9 cellular contexts compared by ENCODE assay signal in the genomic region with DNA sequence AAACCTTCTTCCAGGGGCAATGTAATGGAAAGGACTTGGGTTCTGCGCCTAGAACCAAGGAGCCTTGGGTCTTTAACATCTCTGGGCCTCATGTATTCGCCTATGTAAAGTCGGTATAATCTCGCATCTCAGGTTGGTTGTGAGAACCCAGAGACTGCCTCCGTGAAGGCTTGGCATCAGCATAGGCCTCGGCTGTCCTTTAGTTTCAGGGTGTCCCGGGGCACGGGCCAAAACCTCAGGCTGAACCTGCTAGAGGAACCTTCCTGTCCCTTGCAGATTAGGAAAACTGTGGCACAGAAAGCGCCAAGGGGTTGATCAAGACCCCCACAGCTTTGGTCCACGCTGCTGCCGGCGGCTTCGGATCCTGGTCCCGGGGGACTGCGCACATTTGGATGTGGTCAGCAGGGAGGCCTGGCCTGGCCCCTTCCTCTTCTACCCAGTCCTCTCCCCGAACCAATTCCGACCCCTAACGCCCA. TPM values are rescaled to one million over a fixed set of nuclear protein-coding genes. Genes with fewer than 3 reads are reported as not detected.
DNase-seq lines count a peak whose midpoint lies in the region; ATAC-seq and TF ChIP-seq lines count a peak whose summit lies in the region.
"Had no signal": no experiment of that assay in that cellular context is flagged by ENCODE, and none has a peak within 500 bp of the region (broad histone marks: within the 10 kb centered on the region; RNA-seq: fewer than 3 reads in every experiment).

No MANE protein-coding gene starts in this region.

- H3K36me3 ChIP-seq in GM23248 (ENCODE audit: low read depth) (no peaks in the 10 kb centered on the region), WERI-Rb-1 (peaks cover 18% of the 10 kb centered on the region), gastroesophageal sphincter (peaks cover 0 to 12% of the 10 kb centered on the region in 2 donors)

- in situ Hi-C loops in GM23248 (cut with MboI) = no loop called here

- peaks cover 7% of the 10 kb centered on the region in 2 donors for H3K36me3 Mint-ChIP-seq in activated naive CD4-positive, alpha-beta T cell treated with anti-CD3 and anti-CD28 coated beads, Interleukin-2, amount 50 U/mL, for 72 hours

- H3K9me2 ChIP-seq in GM23248 (ENCODE audit: insufficient read depth) = no peaks in the 10 kb centered on the region

- H3K27me3 ChIP-seq in GM23248 (replicated peaks; ENCODE audit: insufficient read depth) = no peaks in the 10 kb centered on the region
- no peaks in the 10 kb centered on the region for H3K27me3 ChIP-seq in WERI-Rb-1 (ENCODE audit: insufficient read depth, low read depth, severe bottlenecking)
- H3K27me3 ChIP-seq in gastroesophageal sphincter = no peaks in the 10 kb centered on the region

- TF ChIP-seq POLR2A in gastroesophageal sphincter (IDR thresholded peaks at IDR 0.05) = no peak

- TF ChIP-seq EP300 in gastroesophageal sphincter (IDR thresholded peaks at IDR 0.05) = no peak

- no peaks in the 10 kb centered on the region for H4K20me1 ChIP-seq in GM23248 (ENCODE audit: insufficient read depth)

- peak overlapping the region; percentile 79 for H3K9ac ChIP-seq in GM23248

- H3K9me3 ChIP-seq in GM23248 (ENCODE audit: low read depth) = no peaks in the 10 kb centered on the region
- no peaks in the 10 kb centered on the region for H3K9me3 ChIP-seq in WERI-Rb-1 (ENCODE audit: severe bottlenecking)
- no peaks in the 10 kb centered on the region for H3K9me3 ChIP-seq in gastroesophageal sphincter
- H3K9me3 ChIP-seq: mucosa of descending colon had no signal

- peak overlapping the region; percentile 91 for H2AFZ ChIP-seq in GM23248

- H3F3A ChIP-seq in GM23248 (ENCODE audit: insufficient read depth) = peaks cover 25% of the 10 kb centered on the region

- H3K27ac ChIP-seq in GM23248 (peak overlapping the region; percentile 63), WERI-Rb-1 (peak overlapping the region; percentile 74), gastroesophageal sphincter (peak overlapping the region; percentile 24 to 83 (median 82))

- peaks cover 41% of the 10 kb centered on the region for H3K79me2 ChIP-seq in GM23248 (ENCODE audit: insufficient read depth)

- 65% methylated on average over 18 of the region's 18 CpGs for WGBS in GM23248 (ENCODE audit: low coverage in 1 of 2, low lambda C conversion rate in 2 of 2, missing lambda C conversion rate in 2 of 2), 2 experiments
- WGBS in gastroesophageal sphincter (ENCODE audit: low coverage in 1 of 2), 2 donors = 96 to 100% methylated on average over 1 to 5 of the region's 18 CpGs

- TF ChIP-seq CTCF in WERI-Rb-1 (IDR thresholded peaks at IDR 0.05; ENCODE audit: low read depth, low read length) (no peak), gastroesophageal sphincter (IDR thresholded peaks at IDR 0.05) (no peak)

- DNase-seq in GM23248 = no peak
- no peak for DNase-seq in WERI-Rb-1
- DNase-seq in skeletal muscle cell (ENCODE audit: low read depth) = no peak
- no peak for DNase-seq in NCI-H187 (lab: John Stamatoyannopoulos, UW)
- no peak for DNase-seq in activated naive CD4-positive, alpha-beta T cell treated with anti-CD3 and anti-CD28 coated beads, Interleukin-2, amount 50 U/mL, for 72 hours (ENCODE audit: low spot score in 2 of 2)
- DNase-seq in GDM1 (lab: John Stamatoyannopoulos, UW) = no peak

- no peaks in the 10 kb centered on the region for H3K9me3 Mint-ChIP-seq in activated naive CD4-positive, alpha-beta T cell treated with anti-CD3 and anti-CD28 coated beads, Interleukin-2, amount 50 U/mL, for 72 hours

- H3K4me1 ChIP-seq in GM23248 (ENCODE audit: insufficient read depth) (peaks cover 15% of the 10 kb centered on the region), gastroesophageal sphincter (peaks cover 0 to 37% (median 19%) of the 10 kb centered on the region in 3 donors)

- H3K27ac Mint-ChIP-seq in activated naive CD4-positive, alpha-beta T cell treated with anti-CD3 and anti-CD28 coated beads, Interleukin-2, amount 50 U/mL, for 72 hours = peak overlapping the region in 1 of 2 donors; percentile 89

- peak overlapping the region; percentile 85 for H3K4me2 ChIP-seq in GM23248 (ENCODE audit: unreplicated experiment)

- H3K4me3 ChIP-seq in GM23248 (peak overlapping the region; percentile 92), WERI-Rb-1 (ENCODE audit: low read depth, low read length) (no peak overlapping the region; the same call in 1 of the 2 replicates), gastroesophageal sphincter (peak overlapping the region; percentile 54 to 74), skeletal muscle cell (ENCODE audit: low read depth, low read length) (peak overlapping the region; percentile 99)

- no peak for ATAC-seq in gastroesophageal sphincter
- no peak for ATAC-seq in HG03432 (IDR thresholded peaks at IDR 0.05; ENCODE audit: unreplicated experiment)
- ATAC-seq in activated naive CD4-positive, alpha-beta T cell treated with anti-CD3 and anti-CD28 coated beads, Interleukin-2, amount 50 U/mL, for 72 hours = no peak

RNA-seq across cellular contexts. Expression of gene PHAF1, which starts 0.8 kb away (rescaled TPM):
- total RNA-seq in GM23248 (2014; rRNA removed; shearing (Covaris generic)) = 22.3 and 24.4 TPM in 2 replicates
- polyA plus RNA-seq in GM23248 (2016; fragmentation: Nextera tagmentation; extraction: Ambion mirVana) = 14.3 and 15.2 TPM in 2 replicates
- total RNA-seq in gastroesophageal sphincter = 10 to 100 TPM; 10.9 to 20.4 (median 13.3) TPM
- 10 to 100 TPM; 15.6 to 16.6 TPM for total RNA-seq in activated naive CD4-positive, alpha-beta T cell treated with anti-CD3 and anti-CD28 coated beads, Interleukin-2, amount 50 U/mL, for 72 hours

RNA-seq across cellular contexts. Expression of gene B3GNT9, which starts 41.8 kb away (rescaled TPM):
- 73.2 and 88.0 TPM in 2 replicates for total RNA-seq in GM23248 (2014; rRNA removed; shearing (Covaris generic))
- 24.3 and 24.8 TPM in 2 replicates for polyA plus RNA-seq in GM23248 (2016; fragmentation: Nextera tagmentation; extraction: Ambion mirVana)
- total RNA-seq in gastroesophageal sphincter = 10 to 100 TPM; 16.3 to 33.6 (median 23.1) TPM
- 1 to 10 TPM; 3.2 to 4.7 TPM for total RNA-seq in activated naive CD4-positive, alpha-beta T cell treated with anti-CD3 and anti-CD28 coated beads, Interleukin-2, amount 50 U/mL, for 72 hours

RNA-seq across cellular contexts. Expression of gene TRADD, which starts 50.7 kb away (rescaled TPM):
- 44.6 and 46.2 TPM in 2 replicates for total RNA-seq in GM23248 (2014; rRNA removed; shearing (Covaris generic))
- polyA plus RNA-seq in GM23248 (2016; fragmentation: Nextera tagmentation; extraction: Ambion mirVana) = 25.9 and 28.1 TPM in 2 replicates
- total RNA-seq in gastroesophageal sphincter = 10 to 100 TPM; 26.1 to 39.7 (median 28.9) TPM
- 10 to 100 TPM; 15.7 to 43.5 TPM for total RNA-seq in activated naive CD4-positive, alpha-beta T cell treated with anti-CD3 and anti-CD28 coated beads, Interleukin-2, amount 50 U/mL, for 72 hours

RNA-seq across cellular contexts. Expression of gene FBXL8, which starts 50.8 kb away (rescaled TPM):
- total RNA-seq in GM23248 (2014; rRNA removed; shearing (Covaris generic)) = 22.5 and 24.0 TPM in 2 replicates
- polyA plus RNA-seq in GM23248 (2016; fragmentation: Nextera tagmentation; extraction: Ambion mirVana) = 9.8 and 10.3 TPM in 2 replicates
- 10 to 100 TPM in 3 of 4 donors, 1 to 10 TPM in 1; 6.9 to 18.8 (median 14.2) TPM for total RNA-seq in gastroesophageal sphincter
- total RNA-seq in activated naive CD4-positive, alpha-beta T cell treated with anti-CD3 and anti-CD28 coated beads, Interleukin-2, amount 50 U/mL, for 72 hours = 10 to 100 TPM; 27.9 to 38.7 TPM

RNA-seq across cellular contexts. Expression of gene HSF4, which starts 55.6 kb away (rescaled TPM):
- 6.4 and 10.8 TPM in 2 replicates for total RNA-seq in GM23248 (2014; rRNA removed; shearing (Covaris generic))
- 1.8 and 3.0 TPM in 2 replicates for polyA plus RNA-seq in GM23248 (2016; fragmentation: Nextera tagmentation; extraction: Ambion mirVana)
- 100 to 1,000 TPM in 1 of 4 donors, 10 to 100 TPM in 2, 1 to 10 TPM in 1; 7.7 to 110 (median 59.4) TPM for total RNA-seq in gastroesophageal sphincter
- 10 to 100 TPM; 26.0 to 58.8 TPM for total RNA-seq in activated naive CD4-positive, alpha-beta T cell treated with anti-CD3 and anti-CD28 coated beads, Interleukin-2, amount 50 U/mL, for 72 hours
